In genomic region chr17:40623419-40624217, GRCh38 we compare ENCODE assay signal across 19 cellular contexts. TPM values are rescaled to one million over a fixed set of nuclear protein-coding genes. Genes with fewer than 3 reads are reported as not detected.
DNase-seq lines count a peak whose midpoint lies in the region; ATAC-seq and TF ChIP-seq lines count a peak whose summit lies in the region.
"Had no signal": no experiment of that assay in that cellular context is flagged by ENCODE, and none has a peak within 500 bp of the region (broad histone marks: within the 10 kb centered on the region; RNA-seq: fewer than 3 reads in every experiment).

No MANE protein-coding gene starts in this region.

- no peak overlapping the region for H2AFZ ChIP-seq in KMS-11 (ENCODE audit: low read depth)
- H2AFZ ChIP-seq in hepatocyte: no peak overlapping the region

- H3K9me3 ChIP-seq in hepatocyte (ENCODE audit: low read depth): no peaks in the 10 kb centered on the region
- H3K9me3 ChIP-seq in esophagus muscularis mucosa: no peaks in the 10 kb centered on the region

- no peaks in the 10 kb centered on the region for H3K9me3 Mint-ChIP-seq in activated T-cell treated with anti-CD3 and anti-CD28 coated beads, Interleukin-2, amount 50 U/mL, for 72 hours
- H3K9me3 Mint-ChIP-seq in activated T-helper 17 cell treated with anti-CD3 and anti-CD28 coated beads, Interleukin-2, amount 50 U/mL, for 72 hours: no peaks in the 10 kb centered on the region
- H3K9me3 Mint-ChIP-seq in stimulated activated naive B cell treated with anti-CD40 and anti-IgM and Interleukin-4, amounts not matched to agents 10 μg/mL and 1 μg/mL and 100 μg/mL, for 72 hours: no peaks in the 10 kb centered on the region
- no peaks in the 10 kb centered on the region for H3K9me3 Mint-ChIP-seq in HFFc6
- H3K9me3 Mint-ChIP-seq: CD14-positive monocyte; H9; T-helper 2 cell treated with Interferon-gamma antibody and Interleukin-4, amounts not matched to agents 5 μg/mL and 100 μg/mL, for 36 hours had no signal

- H3K27ac Mint-ChIP-seq in activated T-cell treated with anti-CD3 and anti-CD28 coated beads, Interleukin-2, amount 50 U/mL, for 72 hours: peak overlapping the region; percentile 74
- H3K27ac Mint-ChIP-seq in activated T-helper 17 cell treated with anti-CD3 and anti-CD28 coated beads, Interleukin-2, amount 50 U/mL, for 72 hours: peak overlapping the region; percentile 71
- peak overlapping the region; percentile 75 for H3K27ac Mint-ChIP-seq in stimulated activated naive B cell treated with anti-CD40 and anti-IgM and Interleukin-4, amounts not matched to agents 10 μg/mL and 1 μg/mL and 100 μg/mL, for 72 hours
- no peak overlapping the region for H3K27ac Mint-ChIP-seq in HFFc6
- H3K27ac Mint-ChIP-seq: CD14-positive monocyte, H9 had no signal

- no peak for TF ChIP-seq EP300 in esophagus muscularis mucosa (IDR thresholded peaks at IDR 0.05)

- DNase-seq in activated T-cell treated with anti-CD3 and anti-CD28 coated beads, Interleukin-2, amount 50 U/mL, for 72 hours: no peak
- DNase-seq in activated T-cell treated with anti-CD3 and anti-CD28 coated beads for 4 hours (no peak), hepatocyte (ENCODE audit: low spot score) (no peak), HFFc6 (no peak), esophagus muscularis mucosa (ENCODE audit: extremely low spot score) (no peak)
- DNase-seq in stimulated activated naive B cell treated with anti-CD40 and anti-IgM and Interleukin-4, amounts not matched to agents 10 μg/mL and 1 μg/mL and 100 μg/mL, for 72 hours: peak; percentile 53
- DNase-seq: DMS79, H9, NCI-H187 treated with DMSO at 0.1 percent for 48 hours, NCI-H2171, NCI-H446 treated with DMSO at 0.1 percent for 48 hours, NCI-H774, SHP77 had no signal

- H3K4me1 Mint-ChIP-seq in activated T-cell treated with anti-CD3 and anti-CD28 coated beads, Interleukin-2, amount 50 U/mL, for 72 hours (ENCODE audit: low read depth): peaks cover 62% of the 10 kb centered on the region
- H3K4me1 Mint-ChIP-seq in activated T-helper 17 cell treated with anti-CD3 and anti-CD28 coated beads, Interleukin-2, amount 50 U/mL, for 72 hours: peaks cover 50% of the 10 kb centered on the region
- H3K4me1 Mint-ChIP-seq in stimulated activated naive B cell treated with anti-CD40 and anti-IgM and Interleukin-4, amounts not matched to agents 10 μg/mL and 1 μg/mL and 100 μg/mL, for 72 hours: peaks cover 39 to 69% of the 10 kb centered on the region in 2 donors
- peaks cover 7% of the 10 kb centered on the region; the same call in 1 of the 2 replicates for H3K4me1 Mint-ChIP-seq in HFFc6 (ENCODE audit: low read depth)

- H3K9me2 ChIP-seq in hepatocyte (replicated peaks; ENCODE audit: insufficient read depth): no peaks in the 10 kb centered on the region

- no peak for TF ChIP-seq CTCF in KMS-11 (conservative IDR thresholded peaks at IDR 0.05; ENCODE audit: low read depth, low read length)
- TF ChIP-seq CTCF in hepatocyte (IDR thresholded peaks at IDR 0.05; ENCODE audit: poor library complexity): no peak
- no peak for TF ChIP-seq CTCF in HFFc6 (IDR thresholded peaks at IDR 0.05)
- no peak for TF ChIP-seq CTCF in esophagus muscularis mucosa (IDR thresholded peaks at IDR 0.05)

- no peak overlapping the region for H3K4me3 ChIP-seq in KMS-11 (IDR thresholded peaks at IDR 0.05; ENCODE audit: insufficient read depth, low read depth, low read length)
- H3K4me3 ChIP-seq in hepatocyte: no peak overlapping the region
- H3K4me3 ChIP-seq in esophagus muscularis mucosa: no peak overlapping the region

- peaks cover 5% of the 10 kb centered on the region in 2 donors for H3K36me3 Mint-ChIP-seq in activated T-cell treated with anti-CD3 and anti-CD28 coated beads, Interleukin-2, amount 50 U/mL, for 72 hours (ENCODE audit: insufficient read depth in 2 of 2)
- peaks cover 18% of the 10 kb centered on the region for H3K36me3 Mint-ChIP-seq in activated T-helper 17 cell treated with anti-CD3 and anti-CD28 coated beads, Interleukin-2, amount 50 U/mL, for 72 hours (ENCODE audit: low read depth)
- peaks cover 8 to 12% of the 10 kb centered on the region in 2 donors for H3K36me3 Mint-ChIP-seq in stimulated activated naive B cell treated with anti-CD40 and anti-IgM and Interleukin-4, amounts not matched to agents 10 μg/mL and 1 μg/mL and 100 μg/mL, for 72 hours
- peaks cover 6% of the 10 kb centered on the region for H3K36me3 Mint-ChIP-seq in HFFc6 (ENCODE audit: low read depth)

- H3K9ac ChIP-seq in KMS-11: 0 out of 2 replicates have a peak overlapping the region, but pooled peaks have one; percentile 54

- H3K27ac ChIP-seq in KMS-11 (peak overlapping the region; percentile 87), hepatocyte (no peak overlapping the region), esophagus muscularis mucosa (replicated peaks in 1 of 4) (no peak overlapping the region)
- H3K27ac ChIP-seq: 22Rv1, HL-60 had no signal

- peak overlapping the region in 1 of 2 donors; percentile 39 for H3K4me3 Mint-ChIP-seq in activated T-cell treated with anti-CD3 and anti-CD28 coated beads, Interleukin-2, amount 50 U/mL, for 72 hours
- H3K4me3 Mint-ChIP-seq in activated T-helper 17 cell treated with anti-CD3 and anti-CD28 coated beads, Interleukin-2, amount 50 U/mL, for 72 hours: peak overlapping the region; percentile 70
- H3K4me3 Mint-ChIP-seq in stimulated activated naive B cell treated with anti-CD40 and anti-IgM and Interleukin-4, amounts not matched to agents 10 μg/mL and 1 μg/mL and 100 μg/mL, for 72 hours: peak overlapping the region; percentile 69 to 71
- H3K4me3 Mint-ChIP-seq in HFFc6: no peak overlapping the region
- H3K4me3 Mint-ChIP-seq: CD14-positive monocyte, H9 had no signal

- TF ChIP-seq POLR2A in esophagus muscularis mucosa (IDR thresholded peaks at IDR 0.05; ENCODE audit: low read depth): no peak

- H3K27me3 Mint-ChIP-seq in activated T-cell treated with anti-CD3 and anti-CD28 coated beads, Interleukin-2, amount 50 U/mL, for 72 hours (ENCODE audit: low read depth): no peaks in the 10 kb centered on the region
- H3K27me3 Mint-ChIP-seq in activated T-helper 17 cell treated with anti-CD3 and anti-CD28 coated beads, Interleukin-2, amount 50 U/mL, for 72 hours: no peaks in the 10 kb centered on the region
- H3K27me3 Mint-ChIP-seq in stimulated activated naive B cell treated with anti-CD40 and anti-IgM and Interleukin-4, amounts not matched to agents 10 μg/mL and 1 μg/mL and 100 μg/mL, for 72 hours: no peaks in the 10 kb centered on the region
- H3K27me3 Mint-ChIP-seq in HFFc6 (ENCODE audit: insufficient read depth): peaks cover 10% of the 10 kb centered on the region

- H3K79me2 ChIP-seq in KMS-11 (ENCODE audit: insufficient read depth, low read depth) (no peaks in the 10 kb centered on the region), hepatocyte (no peaks in the 10 kb centered on the region)

- intact Hi-C loops in esophagus muscularis mucosa (cut with DNase I): no loop called here

- peaks cover 89% of the 10 kb centered on the region for H3K4me1 ChIP-seq in KMS-11 (ENCODE audit: low read depth, poor library complexity, severe bottlenecking)
- peaks cover 13% of the 10 kb centered on the region for H3K4me1 ChIP-seq in hepatocyte (ENCODE audit: insufficient read depth)
- H3K4me1 ChIP-seq in esophagus muscularis mucosa: peaks cover 3 to 17% (median 10%) of the 10 kb centered on the region in 4 donors

- 86% methylated on average over 12 of the region's 12 CpGs for WGBS in hepatocyte (ENCODE audit: low lambda C conversion rate, missing lambda C conversion rate)
- WGBS in esophagus muscularis mucosa: 83% methylated on average over 12 of the region's 12 CpGs

- H3K36me3 ChIP-seq in KMS-11 (ENCODE audit: insufficient read depth) (no peaks in the 10 kb centered on the region; the same call in 1 of the 2 replicates), hepatocyte (replicated peaks; ENCODE audit: insufficient read depth, low read depth) (no peaks in the 10 kb centered on the region), esophagus muscularis mucosa (peaks cover 6 to 13% (median 8%) of the 10 kb centered on the region in 4 donors)

- no peak for ATAC-seq in activated T-cell treated with anti-CD3 and anti-CD28 coated beads, Interleukin-2, amount 50 U/mL, for 72 hours (replicated peaks in 1 of 2)
- no peak for ATAC-seq in activated T-helper 17 cell treated with anti-CD3 and anti-CD28 coated beads, Interleukin-2, amount 50 U/mL, for 72 hours (replicated peaks)
- ATAC-seq in stimulated activated naive B cell treated with anti-CD40 and anti-IgM and Interleukin-4, amounts not matched to agents 10 μg/mL and 1 μg/mL and 100 μg/mL, for 72 hours (replicated peaks): peak; percentile 64 to 67

- H4K20me1 ChIP-seq in KMS-11 (ENCODE audit: insufficient read depth) (no peaks in the 10 kb centered on the region), hepatocyte (ENCODE audit: insufficient read depth, poor library complexity, severe bottlenecking) (no peaks in the 10 kb centered on the region)

- H3K27me3 ChIP-seq in KMS-11 (ENCODE audit: insufficient read depth, low read depth) (no peaks in the 10 kb centered on the region), hepatocyte (peaks cover 4% of the 10 kb centered on the region), esophagus muscularis mucosa (peaks cover 0 to 21% (median 6%) of the 10 kb centered on the region in 4 donors)

- H3K4me2 ChIP-seq in KMS-11 (peak overlapping the region; percentile 96), hepatocyte (no peak overlapping the region)

RNA-seq across cellular contexts. Expression of gene SMARCE1, which starts 24.0 kb away (rescaled TPM):
- total RNA-seq in activated T-cell treated with anti-CD3 and anti-CD28 coated beads, Interleukin-2, amount 50 U/mL, for 72 hours: 100 to 1,000 TPM in 1 of 2 donors, 10 to 100 TPM in 1; 98.1 to 114 TPM
- 10 to 100 TPM; 82.1 to 85.5 TPM for total RNA-seq in activated T-helper 17 cell treated with anti-CD3 and anti-CD28 coated beads, Interleukin-2, amount 50 U/mL, for 72 hours
- total RNA-seq in hepatocyte: 103 and 116 TPM in 2 replicates
- 99.9 and 109 TPM in 2 replicates for polyA plus RNA-seq in hepatocyte
- total RNA-seq in HFFc6 (2021; fragmentation: NEBNext Ultra II Directional; extraction: Animal tissue kit (Norgen Biotek cat#: 25700)): 100 to 1,000 TPM; 114 to 148 (median 139) TPM
- total RNA-seq in esophagus muscularis mucosa: 100 to 1,000 TPM in 2 of 4 donors, 10 to 100 TPM in 2; 86.8 to 112 (median 102) TPM

RNA-seq across cellular contexts. Expression of gene KRT222, which starts 41.4 kb away (rescaled TPM):
- not detected for total RNA-seq in activated T-cell treated with anti-CD3 and anti-CD28 coated beads, Interleukin-2, amount 50 U/mL, for 72 hours
- not detected for total RNA-seq in activated T-helper 17 cell treated with anti-CD3 and anti-CD28 coated beads, Interleukin-2, amount 50 U/mL, for 72 hours
- total RNA-seq in hepatocyte: 1.8 and 2.8 TPM in 2 replicates
- polyA plus RNA-seq in hepatocyte: 1.5 and 2.1 TPM in 2 replicates
- total RNA-seq in HFFc6 (2021; fragmentation: NEBNext Ultra II Directional; extraction: Animal tissue kit (Norgen Biotek cat#: 25700)): not detected
- 1 to 10 TPM in 3 of 4 donors, under 1 TPM in 1; 0.97 to 3.0 (median 2.7) TPM for total RNA-seq in esophagus muscularis mucosa
- polyA plus RNA-seq: CD14-positive monocyte had no signal

RNA-seq across cellular contexts. Expression of gene CCR7, which starts 58.3 kb away (rescaled TPM):
- 100 to 1,000 TPM; 311 to 371 TPM for total RNA-seq in activated T-cell treated with anti-CD3 and anti-CD28 coated beads, Interleukin-2, amount 50 U/mL, for 72 hours
- 100 to 1,000 TPM; 140 to 304 TPM for total RNA-seq in activated T-helper 17 cell treated with anti-CD3 and anti-CD28 coated beads, Interleukin-2, amount 50 U/mL, for 72 hours
- total RNA-seq in hepatocyte (0.16 and 2.8 TPM in 2 replicates), esophagus muscularis mucosa (under 1 TPM in 1 of 4 donors, not detected in 3; 0.33 TPM)
- 2.9 and 4.1 TPM in 2 replicates for polyA plus RNA-seq in hepatocyte
- not detected for total RNA-seq in HFFc6 (2021; fragmentation: NEBNext Ultra II Directional; extraction: Animal tissue kit (Norgen Biotek cat#: 25700))

Comparison
In these comparisons a context has a peak if more than half of its experiments do, and no peak if none do; other contexts are left out.
1. ATAC-seq: peak in stimulated activated naive B cell treated with anti-CD40 and anti-IgM and Interleukin-4, amounts not matched to agents 10 μg/mL and 1 μg/mL and 100 μg/mL, for 72 hours (2 of 2); none in activated T-cell treated with anti-CD3 and anti-CD28 coated beads, Interleukin-2, amount 50 U/mL, for 72 hours (0 of 2) and activated T-helper 17 cell treated with anti-CD3 and anti-CD28 coated beads, Interleukin-2, amount 50 U/mL, for 72 hours (single experiment).
2. RNA of gene CCR7, which starts 58.3 kb away (total RNA-seq): 311 to 371 TPM in activated T-cell treated with anti-CD3 and anti-CD28 coated beads, Interleukin-2, amount 50 U/mL, for 72 hours and 140 to 304 TPM in activated T-helper 17 cell treated with anti-CD3 and anti-CD28 coated beads, Interleukin-2, amount 50 U/mL, for 72 hours; 0.16 to 2.8 TPM in hepatocyte, 0.33 TPM in esophagus muscularis mucosa and not detected in HFFc6; every median in the first group is over 10 times any median in the second.